ENCODE assay signal across 11 cellular contexts in genomic region chr7:44678468-44679179, GRCh38.
DNase-seq lines count a peak whose midpoint lies in the region; ATAC-seq and TF ChIP-seq lines count a peak whose summit lies in the region.
"Had no signal": no experiment of that assay in that cellular context is flagged by ENCODE, and none has a peak within 500 bp of the region (broad histone marks: within the 10 kb centered on the region; RNA-seq: fewer than 3 reads in every experiment).

No MANE protein-coding gene starts in this region.

- H3K36me3 ChIP-seq in CD4-positive, CD25-positive, alpha-beta regulatory T cell (ENCODE audit: control insufficient read depth, insufficient read depth, low read length), result peaks cover 79% of the 10 kb centered on the region
- H3K36me3 ChIP-seq in neural progenitor cell, result no peaks in the 10 kb centered on the region
- peaks cover 49 to 98% (median 90%) of the 10 kb centered on the region in 4 donors for H3K36me3 ChIP-seq in esophagus muscularis mucosa

- H3K79me2 ChIP-seq in neural progenitor cell (ENCODE audit: low read depth), result no peaks in the 10 kb centered on the region

- TF ChIP-seq EP300 in esophagus muscularis mucosa (IDR thresholded peaks at IDR 0.05), result no peak

- no peaks in the 10 kb centered on the region for H4K20me1 ChIP-seq in neural progenitor cell (ENCODE audit: low read depth)

- no peaks in the 10 kb centered on the region for H3F3A ChIP-seq in neural progenitor cell (ENCODE audit: low read depth)

- H3K4me1 Mint-ChIP-seq in CD4-positive, CD25-positive, alpha-beta regulatory T cell, result peaks cover 0 to 4% (median 0%) of the 10 kb centered on the region in 4 donors
- H3K4me1 Mint-ChIP-seq in neural progenitor cell, result no peaks in the 10 kb centered on the region

- peaks cover 51% of the 10 kb centered on the region for H3K36me3 Mint-ChIP-seq in CD4-positive, CD25-positive, alpha-beta regulatory T cell
- peaks cover 18% of the 10 kb centered on the region for H3K36me3 Mint-ChIP-seq in neural progenitor cell

- no peaks in the 10 kb centered on the region for H3K9me3 Mint-ChIP-seq in CD4-positive, CD25-positive, alpha-beta regulatory T cell
- no peaks in the 10 kb centered on the region for H3K9me3 Mint-ChIP-seq in neural progenitor cell

- no peaks in the 10 kb centered on the region for H3K27me3 Mint-ChIP-seq in CD4-positive, CD25-positive, alpha-beta regulatory T cell
- no peaks in the 10 kb centered on the region for H3K27me3 Mint-ChIP-seq in neural progenitor cell (ENCODE audit: insufficient read depth, low read depth)

- H2AFZ ChIP-seq in neural progenitor cell (replicated peaks), result no peak overlapping the region

- intact Hi-C loops in esophagus muscularis mucosa (cut with DNase I), result no loop called here

- H3K9me3 ChIP-seq in CD4-positive, CD25-positive, alpha-beta regulatory T cell (ENCODE audit: control insufficient read depth in 2 of 2, low read length in 2 of 2), result no peaks in the 10 kb centered on the region
- H3K9me3 ChIP-seq in neural progenitor cell (ENCODE audit: low read depth) (no peaks in the 10 kb centered on the region), esophagus muscularis mucosa (no peaks in the 10 kb centered on the region)

- no peak for DNase-seq in CD4-positive, CD25-positive, alpha-beta regulatory T cell
- DNase-seq in NCI-H226 (peak; percentile 96), epithelial cell of proximal tubule (ENCODE audit: low read depth) (peak; percentile 23), neural progenitor cell (ENCODE audit: low spot score) (no peak), KBM-7 (no peak), esophagus muscularis mucosa (ENCODE audit: extremely low spot score) (no peak), epidermal melanocyte (ENCODE audit: insufficient read length, low spot score) (no peak)
- DNase-seq: activated CD8-positive, alpha-beta memory T cell treated with anti-CD3 and anti-CD28 coated beads, Interleukin-2, amount 50 U/mL, for 4 hours; kidney glomerular epithelial cell had no signal

- ATAC-seq in CD4-positive, CD25-positive, alpha-beta regulatory T cell (ENCODE audit: low read depth in 2 of 2), result no peak
- ATAC-seq in HG03432 (IDR thresholded peaks at IDR 0.05; ENCODE audit: unreplicated experiment), result no peak

- peak overlapping the region in 2 of 3 donors; percentile 35 to 50 for H3K27ac Mint-ChIP-seq in CD4-positive, CD25-positive, alpha-beta regulatory T cell
- H3K27ac Mint-ChIP-seq in neural progenitor cell, result peak overlapping the region; percentile 92

- in situ Hi-C loops in KBM-7 (cut with MboI; ENCODE audit: low pct_unique_long_range_greater_than_20kb, low sequenced_read_pairs), result no loop called here

- TF ChIP-seq CTCF in epithelial cell of proximal tubule (conservative IDR thresholded peaks at IDR 0.05; ENCODE audit: low read depth, low read length), result no peak
- TF ChIP-seq CTCF in neural progenitor cell (IDR thresholded peaks at IDR 0.05), result no peak
- no peak for TF ChIP-seq CTCF in esophagus muscularis mucosa (IDR thresholded peaks at IDR 0.05)

- no peak overlapping the region for H3K9ac ChIP-seq in neural progenitor cell
- H3K9ac ChIP-seq: KMS-11 had no signal

- no peak overlapping the region for H3K4me2 ChIP-seq in neural progenitor cell
- H3K4me2 ChIP-seq: KMS-11 had no signal

- H3K4me3 Mint-ChIP-seq in CD4-positive, CD25-positive, alpha-beta regulatory T cell, result no peak overlapping the region
- H3K4me3 Mint-ChIP-seq in neural progenitor cell, result no peak overlapping the region

- no peaks in the 10 kb centered on the region for H3K27me3 ChIP-seq in CD4-positive, CD25-positive, alpha-beta regulatory T cell (ENCODE audit: control insufficient read depth, insufficient read depth, low read length)
- H3K27me3 ChIP-seq in neural progenitor cell (no peaks in the 10 kb centered on the region), esophagus muscularis mucosa (no peaks in the 10 kb centered on the region)

- no peak overlapping the region for H3K27ac ChIP-seq in CD4-positive, CD25-positive, alpha-beta regulatory T cell (ENCODE audit: insufficient read depth, low read length, poor library complexity, severe bottlenecking)
- H3K27ac ChIP-seq in neural progenitor cell (no peak overlapping the region), esophagus muscularis mucosa (replicated peaks in 1 of 4) (peak overlapping the region in 2 of 4 donors; percentile 12 to 24)
- H3K27ac ChIP-seq: KMS-11 had no signal

- H3K4me3 ChIP-seq in CD4-positive, CD25-positive, alpha-beta regulatory T cell (ENCODE audit: low read depth, low read length), result no peak overlapping the region
- H3K4me3 ChIP-seq in epithelial cell of proximal tubule (ENCODE audit: low read depth, low read length) (no peak overlapping the region), neural progenitor cell (no peak overlapping the region), esophagus muscularis mucosa (no peak overlapping the region)

- no peak for TF ChIP-seq POLR2A in esophagus muscularis mucosa (IDR thresholded peaks at IDR 0.05; ENCODE audit: low read depth)

- WGBS in esophagus muscularis mucosa, result 76% methylated on average over 5 of the region's 5 CpGs

- H3K4me1 ChIP-seq in CD4-positive, CD25-positive, alpha-beta regulatory T cell (ENCODE audit: control insufficient read depth, insufficient read depth, low read length, poor library complexity, severe bottlenecking), result no peaks in the 10 kb centered on the region
- no peaks in the 10 kb centered on the region for H3K4me1 ChIP-seq in neural progenitor cell
- peaks cover 20 to 22% (median 21%) of the 10 kb centered on the region in 4 donors for H3K4me1 ChIP-seq in esophagus muscularis mucosa

Comparison
In these comparisons a context has a peak if more than half of its experiments do, and no peak if none do; other contexts are left out.
1. DNase-seq: peak in NCI-H226 (single experiment) and epithelial cell of proximal tubule (single experiment); none in CD4-positive, CD25-positive, alpha-beta regulatory T cell (0 of 3), neural progenitor cell (single experiment), KBM-7 (single experiment), esophagus muscularis mucosa (single experiment) and epidermal melanocyte (single experiment).